ENCODE assay signal across 25 cellular contexts in genomic region chr15:67173015-67173414, GRCh38.
A peak's percentile ranks its signal among the peaks of the same experiment; 100 is the strongest.
DNase-seq lines count a peak whose midpoint lies in the region; ATAC-seq and TF ChIP-seq lines count a peak whose summit lies in the region.
"Had no signal": no experiment of that assay in that cellular context is flagged by ENCODE, and none has a peak within 500 bp of the region (broad histone marks: within the 10 kb centered on the region; RNA-seq: fewer than 3 reads in every experiment).

No MANE protein-coding gene starts in this region.

- POLR2A ChIA-PET in CD4-positive, alpha-beta T cell (lab: Charles Lee) = interaction anchor here (0.8 kb wide), 1 partner anchor 23 kb away, joined by 3 read pairs; no protein-coding TSS in a partner anchor
- POLR2A ChIA-PET in WTC11 (lab: Charles Lee) = no interaction called here

- no peak overlapping the region for H3K27ac ChIP-seq in CD4-positive, alpha-beta T cell (ENCODE audit: low read depth, low read length)
- H3K27ac ChIP-seq: ascending aorta had no signal

- no peak for TF ChIP-seq CTCF in CD4-positive, alpha-beta T cell (IDR thresholded peaks at IDR 0.05)
- no peak for TF ChIP-seq CTCF in WTC11 (IDR thresholded peaks at IDR 0.05)
- TF ChIP-seq CTCF in neural crest cell (conservative IDR thresholded peaks at IDR 0.05) = no peak

- peaks cover 23% of the 10 kb centered on the region for H3K4me1 Mint-ChIP-seq in T-helper 2 cell treated with Interferon-gamma antibody and Interleukin-4, amounts not matched to agents 5 μg/mL and 100 μg/mL, for 36 hours (ENCODE audit: low read depth)
- peaks cover 47% of the 10 kb centered on the region for H3K4me1 Mint-ChIP-seq in CD4-positive, alpha-beta T cell (ENCODE audit: low read depth)
- peaks cover 51% of the 10 kb centered on the region for H3K4me1 Mint-ChIP-seq in WTC11
- H3K4me1 Mint-ChIP-seq in neural crest cell = peaks cover 28% of the 10 kb centered on the region

- ATAC-seq in CD4-positive, alpha-beta T cell (ENCODE audit: poor library complexity) = no peak
- no peak for ATAC-seq in WTC11
- ATAC-seq: GM12878; HepG2; natural killer cell treated with Interleukin-12 subunit alpha and Interleukin-12 subunit beta and Interleukin-15 and Interleukin-18, amount 100 ng/mL, for 72 hours; Right ventricle myocardium inferior had no signal

- intact Hi-C loops in CD4-positive, alpha-beta T cell (cut with DNase I, micrococcal nuclease) = no loop called here

- H3K9me3 Mint-ChIP-seq in T-helper 2 cell treated with Interferon-gamma antibody and Interleukin-4, amounts not matched to agents 5 μg/mL and 100 μg/mL, for 36 hours = no peaks in the 10 kb centered on the region
- H3K9me3 Mint-ChIP-seq in CD4-positive, alpha-beta T cell = no peaks in the 10 kb centered on the region
- H3K9me3 Mint-ChIP-seq in WTC11 = no peaks in the 10 kb centered on the region
- no peaks in the 10 kb centered on the region for H3K9me3 Mint-ChIP-seq in neural crest cell
- H3K9me3 Mint-ChIP-seq: natural killer cell treated with Interleukin-12 subunit alpha and Interleukin-12 subunit beta and Interleukin-15 and Interleukin-18, amount 100 ng/mL, for 72 hours had no signal

- no peak for DNase-seq in T-helper 2 cell treated with Interferon-gamma antibody and Interleukin-4, amounts not matched to agents 5 μg/mL and 100 μg/mL, for 36 hours (ENCODE audit: low spot score)
- DNase-seq in T-helper 2 cell (no peak), WTC11 (ENCODE audit: low spot score) (no peak), neural crest cell (ENCODE audit: low read depth, low spot score) (no peak), amniotic stem cell (lab: John Stamatoyannopoulos, UW) (no peak), AML-193 (lab: John Stamatoyannopoulos, UW) (no peak)
- no peak for DNase-seq in CD4-positive, alpha-beta T cell
- DNase-seq in activated CD4-positive, CD25-positive, alpha-beta regulatory T cell (lab: John Stamatoyannopoulos, UW) = no peak
- DNase-seq: 8988T; activated CD4-positive, alpha-beta T cell treated with anti-CD3 and anti-CD28 coated beads, Interleukin-2, amount 50 U/mL, for 1 hour; COR-L47; hypothalamus; kidney; mammary epithelial cell; MG63; NCI-H1694; NCI-H226; NK-92 treated with Interleukin-12 subunit alpha and Interleukin-12 subunit beta, amount 100 ng/mL, for 24 hours; stimulated activated CD4-positive, alpha-beta T cell treated with anti-CD3 and anti-CD28 coated beads, Interleukin-12 subunit alpha, Interleukin-12 subunit beta, amount 100 ng/mL, for 4 hours; stomach had no signal

- peaks cover 72% of the 10 kb centered on the region for H3K36me3 Mint-ChIP-seq in T-helper 2 cell treated with Interferon-gamma antibody and Interleukin-4, amounts not matched to agents 5 μg/mL and 100 μg/mL, for 36 hours (ENCODE audit: low read depth)
- peaks cover 84% of the 10 kb centered on the region for H3K36me3 Mint-ChIP-seq in CD4-positive, alpha-beta T cell (ENCODE audit: low read depth)
- H3K36me3 Mint-ChIP-seq in WTC11 (peaks cover 14% of the 10 kb centered on the region), neural crest cell (ENCODE audit: low read depth) (peaks cover 7% of the 10 kb centered on the region)

- CTCF ChIA-PET in CD4-positive, alpha-beta T cell (lab: Charles Lee) = no interaction called here
- CTCF ChIA-PET in WTC11 (lab: Charles Lee) = no interaction called here

- no peak overlapping the region for H3K4me3 Mint-ChIP-seq in T-helper 2 cell treated with Interferon-gamma antibody and Interleukin-4, amounts not matched to agents 5 μg/mL and 100 μg/mL, for 36 hours
- no peak overlapping the region for H3K4me3 Mint-ChIP-seq in CD4-positive, alpha-beta T cell
- H3K4me3 Mint-ChIP-seq in WTC11 (no peak overlapping the region), neural crest cell (no peak overlapping the region)
- H3K4me3 Mint-ChIP-seq: natural killer cell treated with Interleukin-12 subunit alpha and Interleukin-12 subunit beta and Interleukin-15 and Interleukin-18, amount 100 ng/mL, for 72 hours had no signal

- H3K27ac Mint-ChIP-seq in T-helper 2 cell treated with Interferon-gamma antibody and Interleukin-4, amounts not matched to agents 5 μg/mL and 100 μg/mL, for 36 hours = peak overlapping the region; percentile 3
- H3K27ac Mint-ChIP-seq in CD4-positive, alpha-beta T cell = peak overlapping the region; percentile 19
- H3K27ac Mint-ChIP-seq in WTC11 = 0 out of 2 replicates have a peak overlapping the region, but pooled peaks have one; percentile 42
- H3K27ac Mint-ChIP-seq in neural crest cell (ENCODE audit: unreplicated experiment) = peak overlapping the region; percentile 23

- H3K9me3 ChIP-seq in CD4-positive, alpha-beta T cell (ENCODE audit: control insufficient read depth, low read length) = no peaks in the 10 kb centered on the region
- H3K9me3 ChIP-seq: ascending aorta, MG63, stomach had no signal

- H3K27me3 Mint-ChIP-seq in T-helper 2 cell treated with Interferon-gamma antibody and Interleukin-4, amounts not matched to agents 5 μg/mL and 100 μg/mL, for 36 hours (ENCODE audit: low read depth) = no peaks in the 10 kb centered on the region
- no peaks in the 10 kb centered on the region for H3K27me3 Mint-ChIP-seq in CD4-positive, alpha-beta T cell
- H3K27me3 Mint-ChIP-seq in WTC11 (ENCODE audit: low read depth) = no peaks in the 10 kb centered on the region
- no peaks in the 10 kb centered on the region for H3K27me3 Mint-ChIP-seq in neural crest cell (ENCODE audit: low read depth)
- H3K27me3 Mint-ChIP-seq: natural killer cell treated with Interleukin-12 subunit alpha and Interleukin-12 subunit beta and Interleukin-15 and Interleukin-18, amount 100 ng/mL, for 72 hours had no signal

- H3K27me3 ChIP-seq in CD4-positive, alpha-beta T cell (ENCODE audit: control insufficient read depth, insufficient read depth, low read length) = no peaks in the 10 kb centered on the region
- H3K27me3 ChIP-seq: ascending aorta, MG63, stomach had no signal

TF ChIP-seq in WTC11, 78 proteins besides CTCF, POLR2A, EP300 and RAD21:
- no peak for TF ChIP-seq NR2C2 (CRISPR knock-in tag; IDR thresholded peaks at IDR 0.05)
- no peak for TF ChIP-seq ZNF281 (CRISPR knock-in tag; IDR thresholded peaks at IDR 0.05)
- TF ChIP-seq RORB (CRISPR knock-in tag; IDR thresholded peaks at IDR 0.05) = no peak
- TF ChIP-seq FOXP4 (CRISPR knock-in tag; IDR thresholded peaks at IDR 0.05) = no peak
- TF ChIP-seq ZNF232 (CRISPR knock-in tag; IDR thresholded peaks at IDR 0.05) = no peak
- TF ChIP-seq FOXP1 (CRISPR knock-in tag; IDR thresholded peaks at IDR 0.05; ENCODE audit: borderline replicate concordance) = no peak
- no peak for TF ChIP-seq ZNF396 (CRISPR knock-in tag; IDR thresholded peaks at IDR 0.05; ENCODE audit: borderline replicate concordance)
